ENCODE assay signal across 1 cellular context in genomic region chr10:5889624-5890518, GRCh38.
TF ChIP-seq lines count a peak whose summit lies in the region.

ANKRD16 (minus strand) TSS chr10:5889893; CDS start chr10:5889354, 539 bp downstream.
FBH1 (plus strand) TSS chr10:5890243; CDS start chr10:5890346, 103 bp downstream.

TF ChIP-seq in A549, 52 proteins besides CTCF, POLR2A, EP300 and RAD21 (continued from another document):
- TF ChIP-seq HOXB5 (CRISPR knock-in tag; IDR thresholded peaks at IDR 0.05) (0 out of 2 replicates have a peak, but pooled peaks have one; percentile 28), POLR2AphosphoS2 (conservative IDR thresholded peaks at IDR 0.05; ENCODE audit: low read length) (no peak), ZFP36 (IDR thresholded peaks at IDR 0.05; ENCODE audit: borderline replicate concordance, partially characterized antibody) (no peak), RARB (CRISPR knock-in tag; IDR thresholded peaks at IDR 0.05) (no peak), FOSL2 (IDR thresholded peaks at IDR 0.05) (no peak), FOSL2 (CRISPR knock-in tag; IDR thresholded peaks at IDR 0.05) (no peak), ELK1 (IDR thresholded peaks at IDR 0.05; ENCODE audit: low read depth, low read length) (no peak), BHLHE40 (IDR thresholded peaks at IDR 0.05; ENCODE audit: low read depth, low read length) (peak; percentile 37; the same call in 1 of the 2 replicates), HMGXB4 (CRISPR knock-in tag; IDR thresholded peaks at IDR 0.05; ENCODE audit: borderline replicate concordance) (no peak), REST (IDR thresholded peaks at IDR 0.05) (no peak), KDM1A (IDR thresholded peaks at IDR 0.05; ENCODE audit: low read depth) (no peak), RFX5 (IDR thresholded peaks at IDR 0.05) (no peak), BCL3 (IDR thresholded peaks at IDR 0.05) (peak; percentile 55; the same call in 2 of the 3 replicates), SMC3 (IDR thresholded peaks at IDR 0.05) (no peak), E2F6 (IDR thresholded peaks at IDR 0.05; ENCODE audit: borderline replicate concordance, low read depth) (peak; percentile 57; the same call in 1 of the 2 replicates), MAX (IDR thresholded peaks at IDR 0.05) (peak; percentile 92), ESRRA (IDR thresholded peaks at IDR 0.05; ENCODE audit: borderline replicate concordance, low read length) (no peak), MAFK (IDR thresholded peaks at IDR 0.05; ENCODE audit: partially characterized antibody) (no peak), ZC3H11A (IDR thresholded peaks at IDR 0.05) (no peak), USF2 (IDR thresholded peaks at IDR 0.05) (no peak), CBX2 (IDR thresholded peaks at IDR 0.05; ENCODE audit: borderline replicate concordance, low read depth) (no peak), FOXS1 (CRISPR knock-in tag; IDR thresholded peaks at IDR 0.05) (no peak)
